Comparison of ENCODE assay signal across 8 cellular contexts in genomic region chr9:93093449-93094293, GRCh38. TPM values are rescaled to one million over a fixed set of nuclear protein-coding genes. Genes with fewer than 3 reads are reported as not detected.
A peak's percentile ranks its signal among the peaks of the same experiment; 100 is the strongest.
DNase-seq lines count a peak whose midpoint lies in the region; ATAC-seq and TF ChIP-seq lines count a peak whose summit lies in the region.

No MANE protein-coding gene starts in this region.

- H3K27me3 Mint-ChIP-seq in CD14-positive monocyte (ENCODE audit: low read depth in 3 of 3): peaks cover 0 to 2% (median 2%) of the 10 kb centered on the region in 3 donors
- no peaks in the 10 kb centered on the region for H3K27me3 Mint-ChIP-seq in brain
- no peaks in the 10 kb centered on the region for H3K27me3 Mint-ChIP-seq in nephron (ENCODE audit: low read depth)

- peak; percentile 40 for DNase-seq in CD14-positive monocyte (ENCODE audit: low spot score)
- no peak for DNase-seq in Karpas-422
- no peak for DNase-seq in WERI-Rb-1
- DNase-seq in NCI-H1436 treated with DMSO at 0.1 percent for 48 hours (lab: John Stamatoyannopoulos, UW): no peak
- no peak for DNase-seq in A172 (ENCODE audit: low spot score)

- peak overlapping the region; percentile 91; the same call in 1 of the 2 replicates for H3K9ac ChIP-seq in Karpas-422 (ENCODE audit: low read length)

- peaks cover 11% of the 10 kb centered on the region; the same call in 1 of the 2 replicates for H4K20me1 ChIP-seq in Karpas-422 (ENCODE audit: insufficient read depth, low read depth, low read length)

- H3K36me3 ChIP-seq in Karpas-422 (ENCODE audit: insufficient read depth, low read length): no peaks in the 10 kb centered on the region
- no peaks in the 10 kb centered on the region for H3K36me3 ChIP-seq in WERI-Rb-1

- H3K9me3 Mint-ChIP-seq in CD14-positive monocyte: peaks cover 7 to 21% (median 14%) of the 10 kb centered on the region in 7 donors
- H3K9me3 Mint-ChIP-seq in brain: peaks cover 0 to 7% (median 5%) of the 10 kb centered on the region in 5 experiments
- H3K9me3 Mint-ChIP-seq in nephron: no peaks in the 10 kb centered on the region

- peaks cover 24 to 29% of the 10 kb centered on the region in 2 donors for H3K36me3 Mint-ChIP-seq in CD14-positive monocyte
- H3K36me3 Mint-ChIP-seq in brain: peaks cover 3% of the 10 kb centered on the region
- no peaks in the 10 kb centered on the region for H3K36me3 Mint-ChIP-seq in nephron (ENCODE audit: low read depth)

- no peak overlapping the region for H3K4me3 ChIP-seq in Karpas-422 (ENCODE audit: low read length)
- H3K4me3 ChIP-seq in WERI-Rb-1 (ENCODE audit: low read depth, low read length): no peak overlapping the region

- no peak overlapping the region for H2AFZ ChIP-seq in Karpas-422 (ENCODE audit: low read length)

- H3K9me2 ChIP-seq in Karpas-422 (replicated peaks; ENCODE audit: insufficient read depth, low read length): no peaks in the 10 kb centered on the region

- H3K4me2 ChIP-seq in Karpas-422 (ENCODE audit: low read depth, low read length, poor library complexity, severe bottlenecking): no peak overlapping the region

- intact Hi-C loops in CD14-positive monocyte (cut with micrococcal nuclease): loop anchor here (2.0 to 10.0 kb wide), 7 partner anchors 29 to 471 kb away; partner anchors contain the start of genes BICD2 (in 2 of the 2), FAM120A (in 2 of the 2) and FAM120AOS (in 2 of the 2)

- TF ChIP-seq CTCF in CD14-positive monocyte (IDR thresholded peaks at IDR 0.05) (no peak), brain (conservative IDR thresholded peaks at IDR 0.05) (no peak), nephron (IDR thresholded peaks at IDR 0.05; ENCODE audit: unreplicated experiment in 3 of 3) (no peak), WERI-Rb-1 (IDR thresholded peaks at IDR 0.05; ENCODE audit: low read depth, low read length) (no peak)

- H3K9me3 ChIP-seq in Karpas-422 (ENCODE audit: low read length) (no peaks in the 10 kb centered on the region), WERI-Rb-1 (ENCODE audit: severe bottlenecking) (no peaks in the 10 kb centered on the region)

- no peaks in the 10 kb centered on the region for H3K79me2 ChIP-seq in Karpas-422 (ENCODE audit: low read length)

- H3K4me1 Mint-ChIP-seq in CD14-positive monocyte (peaks cover 56% of the 10 kb centered on the region), brain (peaks cover 56% of the 10 kb centered on the region), nephron (peaks cover 51% of the 10 kb centered on the region)

- no peak for ATAC-seq in HG02759 (IDR thresholded peaks at IDR 0.05; ENCODE audit: unreplicated experiment)

- H3K27ac ChIP-seq in Karpas-422 (ENCODE audit: low read length): no peak overlapping the region
- H3K27ac ChIP-seq in WERI-Rb-1: no peak overlapping the region

- peak overlapping the region; percentile 50 to 81 for H3K4me3 Mint-ChIP-seq in CD14-positive monocyte
- peak overlapping the region in 4 of 5 experiments; percentile 29 to 81 (median 48) for H3K4me3 Mint-ChIP-seq in brain
- peak overlapping the region; percentile 82 to 86 (median 85) for H3K4me3 Mint-ChIP-seq in nephron

- H3K27ac Mint-ChIP-seq in CD14-positive monocyte: peak overlapping the region; percentile 99 to 100 (median 100)
- peak overlapping the region; percentile 12 to 93 (median 60) for H3K27ac Mint-ChIP-seq in brain
- H3K27ac Mint-ChIP-seq in nephron: peak overlapping the region; percentile 80 to 93 (median 88)

- H3K27me3 ChIP-seq in Karpas-422 (ENCODE audit: low read length) (no peaks in the 10 kb centered on the region), WERI-Rb-1 (ENCODE audit: insufficient read depth, low read depth, severe bottlenecking) (no peaks in the 10 kb centered on the region)

- peaks cover 32% of the 10 kb centered on the region for H3K4me1 ChIP-seq in Karpas-422 (ENCODE audit: low read length)

RNA-seq across cellular contexts. Expression of gene CARD19, which starts 2.3 kb away (rescaled TPM):
- polyA plus RNA-seq in CD14-positive monocyte (100 to 1,000 TPM; 130 to 137 TPM), brain (ENCODE audit: insufficient read depth, low read depth, low replicate concordance) (53.1 TPM)
- total RNA-seq in Karpas-422 (2014; rRNA removed; shearing (Covaris generic); ENCODE audit: low replicate concordance): 5.5 and 11.4 TPM in 2 replicates
- total RNA-seq in A172 (2014; rRNA removed; shearing (Covaris generic)): 51.7 and 74.8 TPM in 2 replicates

RNA-seq across cellular contexts. Expression of gene SUSD3, which starts 35.2 kb away (rescaled TPM):
- polyA plus RNA-seq in CD14-positive monocyte (10 to 100 TPM; 10.5 to 15.7 TPM), brain (ENCODE audit: insufficient read depth, low read depth, low replicate concordance) (3.9 TPM)
- 4.9 and 6.2 TPM in 2 replicates for total RNA-seq in Karpas-422 (2014; rRNA removed; shearing (Covaris generic); ENCODE audit: low replicate concordance)
- total RNA-seq in A172 (2014; rRNA removed; shearing (Covaris generic)): not detected in 2 replicates

RNA-seq across cellular contexts. Expression of gene NINJ1, which starts 40.4 kb away (rescaled TPM):
- polyA plus RNA-seq in CD14-positive monocyte: 100 to 1,000 TPM; 290 to 469 TPM
- total RNA-seq in Karpas-422 (2014; rRNA removed; shearing (Covaris generic); ENCODE audit: low replicate concordance): 10.3 and 10.4 TPM in 2 replicates
- 47.3 TPM for polyA plus RNA-seq in brain (ENCODE audit: insufficient read depth, low read depth, low replicate concordance)
- 64.2 and 68.2 TPM in 2 replicates for total RNA-seq in A172 (2014; rRNA removed; shearing (Covaris generic))
